Comparison of ENCODE assay signal across 4 cellular contexts in the genomic region with DNA sequence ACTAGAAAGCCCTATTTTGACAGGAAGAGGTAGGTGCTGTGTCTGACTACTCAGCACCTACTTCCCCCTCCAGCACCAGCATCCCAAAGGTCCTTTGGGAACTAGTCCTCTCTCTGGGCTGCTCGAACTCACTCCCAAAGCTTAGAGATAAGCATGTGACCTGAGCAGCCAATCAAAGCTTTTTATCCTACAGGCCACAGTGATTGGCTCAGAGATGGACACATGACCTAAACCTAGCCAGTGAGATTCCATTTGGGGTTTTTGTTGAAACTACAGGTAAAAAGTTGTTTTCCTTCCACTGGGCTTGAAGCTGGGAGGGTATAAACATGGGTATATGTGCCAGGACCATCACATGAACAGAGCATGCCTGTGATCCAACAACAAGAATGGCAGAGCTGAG.
"Had no signal": no experiment of that assay in that cellular context is flagged by ENCODE, and none has a peak within 500 bp of the region (broad histone marks: within the 10 kb centered on the region; RNA-seq: fewer than 3 reads in every experiment).

No MANE protein-coding gene starts in this region.

- H3K9me3 Mint-ChIP-seq: GM23338, H9 had no signal

- DNase-seq: H9, HCEC 1CT, IMR-90 had no signal

- H3K4me3 Mint-ChIP-seq: GM23338, H9 had no signal

- H3K27ac Mint-ChIP-seq: GM23338, H9 had no signal

- H3K4me3 ChIP-seq: GM23338 had no signal

- ATAC-seq: GM23338 had no signal
